1 cellular context compared by ENCODE assay signal in genomic region chr2:85330839-85331636, GRCh38.
TF ChIP-seq lines count a peak whose summit lies in the region.

No MANE protein-coding gene starts in this region.

TF ChIP-seq in SK-N-SH, 30 proteins besides CTCF, POLR2A, EP300 and RAD21:
- TF ChIP-seq GATA2 (CRISPR knock-in tag; IDR thresholded peaks at IDR 0.05), result no peak
TF ChIP-seq in SK-N-SH: peak in this region for 0.
